Comparison of ENCODE assay signal across 17 cellular contexts in the genomic region with DNA sequence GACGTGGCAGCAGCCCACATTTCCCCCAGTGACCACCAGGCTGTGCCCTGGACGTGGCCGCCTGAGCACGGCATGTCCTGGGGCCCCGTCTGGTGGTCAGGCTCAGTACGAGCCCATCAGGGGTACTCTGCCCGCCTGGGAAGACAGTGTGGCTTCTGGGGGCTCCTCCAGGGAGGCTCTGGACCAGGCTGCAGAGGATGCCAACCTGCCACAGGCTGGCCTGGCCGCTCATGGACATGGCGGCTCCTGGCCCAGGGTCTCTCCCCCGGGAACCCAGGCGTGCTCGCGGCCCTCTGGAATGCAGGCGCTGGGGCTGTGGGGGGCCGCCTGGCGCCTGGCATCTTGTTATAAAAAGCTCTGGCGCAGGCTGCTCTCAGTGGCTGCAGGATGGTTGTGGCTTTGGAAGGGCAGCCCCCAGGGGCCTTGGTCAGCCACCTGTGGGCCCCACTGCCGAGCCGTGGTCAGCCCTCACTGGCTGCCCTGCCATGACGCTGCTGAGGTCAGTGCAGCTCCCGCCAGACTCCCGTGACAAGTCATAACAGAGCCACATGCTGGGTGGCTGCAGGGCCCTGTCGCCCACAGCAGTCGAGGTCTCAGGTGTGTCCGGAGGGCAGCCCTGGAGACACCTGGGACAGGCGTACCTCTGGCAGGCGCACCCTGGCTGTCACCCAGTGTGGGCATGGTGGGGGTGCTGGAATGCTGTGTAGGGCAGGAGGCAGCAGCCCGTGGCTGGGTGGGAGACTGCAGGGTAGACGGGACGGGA. TPM values are rescaled to one million over a fixed set of nuclear protein-coding genes. Genes with fewer than 3 reads are reported as not detected.
A peak's percentile ranks its signal among the peaks of the same experiment; 100 is the strongest.
DNase-seq lines count a peak whose midpoint lies in the region; TF ChIP-seq lines count a peak whose summit lies in the region.
"Had no signal": no experiment of that assay in that cellular context is flagged by ENCODE, and none has a peak within 500 bp of the region (broad histone marks: within the 10 kb centered on the region; RNA-seq: fewer than 3 reads in every experiment).

No MANE protein-coding gene starts in this region.

- peak overlapping the region; percentile 76 for H4K8ac ChIP-seq in mesenchymal stem cell (ENCODE audit: low read length)

- no peak overlapping the region for H3K4me3 ChIP-seq in SJCRH30
- no peak overlapping the region for H3K4me3 ChIP-seq in mesenchymal stem cell (ENCODE audit: insufficient read depth in 1 of 2, low read depth in 1 of 2, low read length in 2 of 2)
- H3K4me3 ChIP-seq in right atrium auricular region: no peak overlapping the region
- no peak overlapping the region for H3K4me3 ChIP-seq in sigmoid colon
- H3K4me3 ChIP-seq: lung had no signal

- TF ChIP-seq POLR2A in sigmoid colon (IDR thresholded peaks at IDR 0.05): no peak

- no peaks in the 10 kb centered on the region for H3K9me3 ChIP-seq in SJCRH30 (replicated peaks)
- H3K9me3 ChIP-seq in mesenchymal stem cell (ENCODE audit: control insufficient read depth, low read length): no peaks in the 10 kb centered on the region
- H3K9me3 ChIP-seq in right atrium auricular region: no peaks in the 10 kb centered on the region
- H3K9me3 ChIP-seq in sigmoid colon: no peaks in the 10 kb centered on the region

- no peak overlapping the region for H3K18ac ChIP-seq in mesenchymal stem cell (ENCODE audit: low read depth in 1 of 2, low read length in 2 of 2)

- H2BK12ac ChIP-seq in mesenchymal stem cell (ENCODE audit: low read length in 2 of 2): no peak overlapping the region

- DNase-seq in A172 (ENCODE audit: low spot score) (peak; percentile 69), SJCRH30 (peak; percentile 60 to 70), mesenchymal stem cell (no peak), right atrium auricular region (ENCODE audit: low spot score) (no peak), sigmoid colon (no peak), hippocampal formation (lab: John Stamatoyannopoulos, UW) (no peak)
- DNase-seq: activated B cell treated with CpG ODN at 0.5 μM for 24 hours; central memory CD4-positive, alpha-beta T cell; GF-D8; head of caudate nucleus; naive thymus-derived CD8-positive, alpha-beta T cell; NCI-H2081; NCI-H510A treated with DMSO at 0.1 percent for 48 hours; SHP77; stimulated activated CD4-positive, alpha-beta T cell treated with anti-CD3 and anti-CD28 coated beads, Interleukin-15, amount 100 ng/mL, for 24 hours had no signal

- peak overlapping the region; percentile 33 for H3K4me2 ChIP-seq in mesenchymal stem cell (ENCODE audit: low read length, poor library complexity, severe bottlenecking)

- peak overlapping the region; percentile 29 for H4K91ac ChIP-seq in mesenchymal stem cell (ENCODE audit: low read length)

- H2AK5ac ChIP-seq in mesenchymal stem cell (ENCODE audit: low read length, severe bottlenecking): peak overlapping the region; percentile 51

- WGBS in mesenchymal stem cell: 87% methylated on average over 30 of the region's 30 CpGs
- WGBS in sigmoid colon, 2 donors: 87 to 91% methylated on average over 30 of the region's 30 CpGs

- TF ChIP-seq EP300 in sigmoid colon (IDR thresholded peaks at IDR 0.05): no peak

- intact Hi-C loops in sigmoid colon (cut with DNase I): no loop called here

- H3K27me3 ChIP-seq in SJCRH30 (no peaks in the 10 kb centered on the region), mesenchymal stem cell (ENCODE audit: control insufficient read depth in 1 of 2, insufficient read depth in 1 of 2, low read length in 2 of 2) (no peaks in the 10 kb centered on the region), right atrium auricular region (no peaks in the 10 kb centered on the region), sigmoid colon (no peaks in the 10 kb centered on the region)

- peaks cover 41% of the 10 kb centered on the region for H3K4me1 ChIP-seq in SJCRH30
- peaks cover 62% of the 10 kb centered on the region for H3K4me1 ChIP-seq in mesenchymal stem cell (ENCODE audit: control insufficient read depth, insufficient read depth, low read depth, low read length)
- peaks cover 0 to 29% of the 10 kb centered on the region in 2 donors for H3K4me1 ChIP-seq in right atrium auricular region
- peaks cover 0 to 61% (median 54%) of the 10 kb centered on the region in 4 donors for H3K4me1 ChIP-seq in sigmoid colon

- H3K9ac ChIP-seq in mesenchymal stem cell (ENCODE audit: low read length): no peak overlapping the region

- H3K27ac ChIP-seq in SJCRH30 (no peak overlapping the region), mesenchymal stem cell (ENCODE audit: low read length, poor library complexity, severe bottlenecking) (no peak overlapping the region), right atrium auricular region (no peak overlapping the region), sigmoid colon (peak overlapping the region in 1 of 4 donors; percentile 69)
- H3K27ac ChIP-seq: C4-2B had no signal

- no peak overlapping the region for H2AFZ ChIP-seq in mesenchymal stem cell (ENCODE audit: low read depth, low read length)

- no peak overlapping the region for H2BK15ac ChIP-seq in mesenchymal stem cell (ENCODE audit: low read depth, poor library complexity, severe bottlenecking)

- H3K36me3 ChIP-seq in SJCRH30 (no peaks in the 10 kb centered on the region), mesenchymal stem cell (ENCODE audit: control insufficient read depth in 1 of 2, insufficient read depth in 2 of 2, low read depth in 1 of 2, low read length in 2 of 2) (peaks cover 0 to 45% of the 10 kb centered on the region in 2 experiments), right atrium auricular region (no peaks in the 10 kb centered on the region), sigmoid colon (peaks cover 0 to 6% (median 0%) of the 10 kb centered on the region in 4 donors)

- H3K14ac ChIP-seq in mesenchymal stem cell (ENCODE audit: low read length in 2 of 2): peak overlapping the region in 1 of 2 experiments; percentile 36

- peaks cover 6% of the 10 kb centered on the region for H3K79me1 ChIP-seq in mesenchymal stem cell (replicated peaks; ENCODE audit: low read length, poor library complexity, severe bottlenecking)

- TF ChIP-seq CTCF in right atrium auricular region (IDR thresholded peaks at IDR 0.05) (no peak), sigmoid colon (IDR thresholded peaks at IDR 0.05) (no peak)

- no peak overlapping the region for H3K23ac ChIP-seq in mesenchymal stem cell (ENCODE audit: low read length in 2 of 2)

- no peak overlapping the region for H2BK120ac ChIP-seq in mesenchymal stem cell (ENCODE audit: low read depth, low read length)

- H3K4ac ChIP-seq in mesenchymal stem cell (ENCODE audit: low read depth in 1 of 2, low read length in 2 of 2): no peak overlapping the region

- H2BK5ac ChIP-seq in mesenchymal stem cell (ENCODE audit: low read depth, low read length, poor library complexity, severe bottlenecking): peak overlapping the region; percentile 33

RNA-seq across cellular contexts. Expression of a gene that starts 15.0 kb away (rescaled TPM):
- 155 and 163 TPM in 2 replicates for total RNA-seq in A172 (2014; rRNA removed; shearing (Covaris generic))
- total RNA-seq in SJCRH30 (2014; rRNA removed; shearing (Covaris generic)): 116 and 136 TPM in 2 replicates
- 26.5 TPM for polyA plus RNA-seq in mesenchymal stem cell (2013, experiment 1 of 2)
- polyA plus RNA-seq in mesenchymal stem cell (2013, experiment 2 of 2): 26.0 TPM
- total RNA-seq in right atrium auricular region: 10 to 100 TPM; 36.5 to 47.6 TPM
- 100 to 1,000 TPM in 3 of 4 donors, 10 to 100 TPM in 1; 78.4 to 164 (median 124) TPM for total RNA-seq in sigmoid colon
- polyA plus RNA-seq in sigmoid colon: 100 to 1,000 TPM; 249 to 273 (median 258) TPM

RNA-seq across cellular contexts. Expression of a gene that starts 15.4 kb away (rescaled TPM):
- total RNA-seq in A172 (2014; rRNA removed; shearing (Covaris generic)): 28.0 and 38.0 TPM in 2 replicates
- 17.3 and 21.3 TPM in 2 replicates for total RNA-seq in SJCRH30 (2014; rRNA removed; shearing (Covaris generic))
- 4.8 TPM for polyA plus RNA-seq in mesenchymal stem cell (2013, experiment 1 of 2)
- polyA plus RNA-seq in mesenchymal stem cell (2013, experiment 2 of 2): 5.2 TPM
- total RNA-seq in right atrium auricular region (1 to 10 TPM; 4.7 to 4.9 TPM), sigmoid colon (1 to 10 TPM; 5.3 to 8.8 (median 6.9) TPM)
- polyA plus RNA-seq in sigmoid colon: 10 to 100 TPM in 1 of 3 donors, 1 to 10 TPM in 2; 6.6 to 28.6 (median 6.7) TPM

RNA-seq across cellular contexts. Expression of a gene that starts 23.8 kb away (rescaled TPM):
- 7.0 TPM in 1 of 2 replicates, not detected in the other for total RNA-seq in A172 (2014; rRNA removed; shearing (Covaris generic))
- 17.9 and 20.8 TPM in 2 replicates for total RNA-seq in SJCRH30 (2014; rRNA removed; shearing (Covaris generic))
- 33.3 TPM for polyA plus RNA-seq in mesenchymal stem cell (2013, experiment 1 of 2)
- polyA plus RNA-seq in mesenchymal stem cell (2013, experiment 2 of 2): 31.4 TPM
- total RNA-seq in right atrium auricular region: 1 to 10 TPM in 1 of 2 donors, under 1 TPM in 1; 0.93 to 2.6 TPM
- total RNA-seq in sigmoid colon: 1 to 10 TPM in 3 of 4 donors, under 1 TPM in 1; 0.99 to 6.1 (median 2.8) TPM
- polyA plus RNA-seq in sigmoid colon: 10 to 100 TPM in 1 of 3 donors, 1 to 10 TPM in 1, under 1 TPM in 1; 0.60 to 11.8 (median 2.8) TPM
- polyA plus RNA-seq: naive thymus-derived CD8-positive, alpha-beta T cell had no signal

RNA-seq across cellular contexts. Expression of a gene that starts 29.8 kb away (rescaled TPM):
- total RNA-seq in A172 (2014; rRNA removed; shearing (Covaris generic)): 104 and 113 TPM in 2 replicates
- total RNA-seq in SJCRH30 (2014; rRNA removed; shearing (Covaris generic)): 110 and 112 TPM in 2 replicates
- polyA plus RNA-seq in mesenchymal stem cell (2013, experiment 1 of 2): 39.7 TPM
- polyA plus RNA-seq in mesenchymal stem cell (2013, experiment 2 of 2): 43.5 TPM
- 100 to 1,000 TPM; 169 to 213 TPM for total RNA-seq in right atrium auricular region
- total RNA-seq in sigmoid colon: 10 to 100 TPM; 44.3 to 94.8 (median 86.3) TPM
- 100 to 1,000 TPM; 130 to 163 (median 147) TPM for polyA plus RNA-seq in sigmoid colon

RNA-seq across cellular contexts. Expression of a gene that starts 30.2 kb away (rescaled TPM):
- total RNA-seq in A172 (2014; rRNA removed; shearing (Covaris generic)): 22.4 and 25.8 TPM in 2 replicates
- 40.6 and 42.6 TPM in 2 replicates for total RNA-seq in SJCRH30 (2014; rRNA removed; shearing (Covaris generic))
- 18.2 TPM for polyA plus RNA-seq in mesenchymal stem cell (2013, experiment 1 of 2)
- 18.4 TPM for polyA plus RNA-seq in mesenchymal stem cell (2013, experiment 2 of 2)
- total RNA-seq in right atrium auricular region: 10 to 100 TPM; 14.1 to 18.8 TPM
- total RNA-seq in sigmoid colon: 10 to 100 TPM in 3 of 4 donors, 1 to 10 TPM in 1; 9.3 to 27.7 (median 19.3) TPM
- 10 to 100 TPM; 23.4 to 35.9 (median 25.8) TPM for polyA plus RNA-seq in sigmoid colon

Comparison
In these comparisons a context has a peak if more than half of its experiments do, and no peak if none do; other contexts are left out.
1. DNase-seq: peak in A172 (single experiment) and SJCRH30 (2 of 2); none in mesenchymal stem cell (single experiment), right atrium auricular region (single experiment), sigmoid colon (single experiment) and hippocampal formation (0 of 2).